In genomic region chr9:92278117-92278516, GRCh38 we compare ENCODE assay signal across 22 cellular contexts. TPM values are rescaled to one million over a fixed set of nuclear protein-coding genes. Genes with fewer than 3 reads are reported as not detected.
DNase-seq lines count a peak whose midpoint lies in the region; ATAC-seq and TF ChIP-seq lines count a peak whose summit lies in the region.
"Had no signal": no experiment of that assay in that cellular context is flagged by ENCODE, and none has a peak within 500 bp of the region (broad histone marks: within the 10 kb centered on the region; RNA-seq: fewer than 3 reads in every experiment).

No MANE protein-coding gene starts in this region.

- peaks cover 55% of the 10 kb centered on the region for H3K36me3 Mint-ChIP-seq in HFFc6 (ENCODE audit: low read depth)

- peaks cover 57% of the 10 kb centered on the region for H3K4me1 Mint-ChIP-seq in HFFc6 (ENCODE audit: low read depth)

- peak; percentile 79 for DNase-seq in BJ (ENCODE audit: low read depth)
- peak; percentile 86 for DNase-seq in HFFc6
- peak; percentile 33 for DNase-seq in amniotic stem cell (lab: John Stamatoyannopoulos, UW)
- DNase-seq in foreskin fibroblast = peak; percentile 79 to 87
- no peak for DNase-seq in A673 (ENCODE audit: low spot score)
- DNase-seq in stimulated activated CD4-positive, alpha-beta T cell treated with anti-CD3 and anti-CD28 coated beads, Interleukin-4, amount 100 ng/mL, for 4 hours = no peak
- DNase-seq in psoas muscle = no peak
- DNase-seq: activated effector memory CD4-positive, alpha-beta T cell treated with Interleukin-2 at 50 U/mL for 16 hours; aorta; cortex of kidney; DMS53; heart left ventricle; immature natural killer cell; naive thymus-derived CD4-positive, alpha-beta T cell; NCI-H187 treated with DMSO at 0.1 percent for 48 hours; spleen; T-helper 1 cell; tibial artery had no signal

- H3K27ac ChIP-seq in A673 (ENCODE audit: low read depth, low read length, poor library complexity, severe bottlenecking) (no peak overlapping the region), psoas muscle (no peak overlapping the region)
- H3K27ac ChIP-seq: epithelial cell of prostate, heart left ventricle, spleen, tibial artery had no signal

- ATAC-seq in GM18520 (IDR thresholded peaks at IDR 0.05; ENCODE audit: unreplicated experiment) = no peak
- ATAC-seq in psoas muscle = no peak
- ATAC-seq: heart left ventricle; naive thymus-derived CD4-positive, alpha-beta T cell had no signal

- intact Hi-C loops in A673 (cut with micrococcal nuclease; ENCODE audit: unreplicated experiment) = loop anchor here (5.0 kb wide), 1 partner anchor 36 kb away; no protein-coding TSS in a partner anchor
- intact Hi-C loops in psoas muscle (cut with DNase I) = loop anchor here in 1 of 2 donors (5.0 kb wide), 1 partner anchor 36 kb away; no protein-coding TSS in a partner anchor

- H3K27me3 ChIP-seq in BJ (ENCODE audit: control insufficient read depth, insufficient read depth, low read length) (no peaks in the 10 kb centered on the region), A673 (replicated peaks; ENCODE audit: insufficient read depth, low read depth, low read length, poor library complexity) (no peaks in the 10 kb centered on the region), psoas muscle (ENCODE audit: insufficient read depth in 3 of 3, low read length in 2 of 3) (no peaks in the 10 kb centered on the region)
- H3K27me3 ChIP-seq: heart left ventricle, spleen, tibial artery had no signal

- POLR2A ChIA-PET in BJ (lab: Charles Lee) = no interaction called here
- POLR2A ChIA-PET in A673 (lab: Charles Lee; ENCODE audit: low non-redundant PET) = no interaction called here

- BruUV-seq in A673 (replicated peaks; lab: Mats Ljungman, UMichigan) = no TSS peak

- no peak overlapping the region for H3K4me3 ChIP-seq in BJ (ENCODE audit: low read depth, low read length)
- H3K4me3 ChIP-seq in foreskin fibroblast (ENCODE audit: low read depth in 1 of 2, low read length in 2 of 2) = no peak overlapping the region
- H3K4me3 ChIP-seq in A673 (ENCODE audit: low read depth, low read length, poor library complexity, severe bottlenecking) = no peak overlapping the region
- H3K4me3 ChIP-seq in psoas muscle = no peak overlapping the region
- H3K4me3 ChIP-seq: heart left ventricle, lung, spleen, tibial artery had no signal

- H3K36me3 ChIP-seq in BJ (ENCODE audit: control insufficient read depth, insufficient read depth, low read length) (peaks cover 21% of the 10 kb centered on the region), A673 (ENCODE audit: insufficient read depth, low read length, poor library complexity, severe bottlenecking) (peaks cover 100% of the 10 kb centered on the region), psoas muscle (ENCODE audit: insufficient read depth in 1 of 2, low read depth in 1 of 2) (peaks cover 24 to 100% of the 10 kb centered on the region in 2 donors)

- H3K4me3 Mint-ChIP-seq in HFFc6 = no peak overlapping the region; the same call in 1 of the 2 replicates
- H3K4me3 Mint-ChIP-seq: CD14-positive monocyte, immature natural killer cell had no signal

- 74 to 85% (median 79%) methylated on average over 3 of the region's 3 CpGs for WGBS in psoas muscle, 3 donors

- no peaks in the 10 kb centered on the region for H3K9me3 Mint-ChIP-seq in HFFc6
- H3K9me3 Mint-ChIP-seq: CD14-positive monocyte, immature natural killer cell had no signal

- TF ChIP-seq CTCF in BJ (IDR thresholded peaks at IDR 0.05; ENCODE audit: insufficient read depth, low read depth, low read length) (no peak), HFFc6 (IDR thresholded peaks at IDR 0.05) (no peak), foreskin fibroblast (IDR thresholded peaks at IDR 0.05; ENCODE audit: low read depth, low read length) (no peak), A673 (conservative IDR thresholded peaks at IDR 0.05; ENCODE audit: low read depth, low read length) (no peak), psoas muscle (IDR thresholded peaks at IDR 0.05) (no peak)

- H3K4me1 ChIP-seq in A673 (ENCODE audit: insufficient read depth, low read length, poor library complexity, severe bottlenecking) (no peaks in the 10 kb centered on the region), psoas muscle (no peaks in the 10 kb centered on the region)
- H3K4me1 ChIP-seq: tibial artery had no signal

- peaks cover 2% of the 10 kb centered on the region; the same call in 1 of the 2 replicates for H3K27me3 Mint-ChIP-seq in HFFc6 (ENCODE audit: insufficient read depth)
- H3K27me3 Mint-ChIP-seq: naive thymus-derived CD4-positive, alpha-beta T cell had no signal

- CTCF ChIA-PET in BJ (lab: Yijun Ruan, JAX) (interaction anchor here (0.8 to 3.1 kb wide), 10 partner anchors 9 to 356 kb away, joined by 3 to 21 read pairs (median 4); no protein-coding TSS in a partner anchor), A673 (lab: Charles Lee) (no interaction called here)

- no peaks in the 10 kb centered on the region for H3K9me3 ChIP-seq in A673 (ENCODE audit: low read depth, low read length, poor library complexity, severe bottlenecking)
- H3K9me3 ChIP-seq in psoas muscle = no peaks in the 10 kb centered on the region
- H3K9me3 ChIP-seq: heart left ventricle, spleen, tibial artery had no signal

- peak overlapping the region; percentile 71 for H3K27ac Mint-ChIP-seq in HFFc6
- H3K27ac Mint-ChIP-seq: CD14-positive monocyte had no signal

RNA-seq across cellular contexts. Expression of gene IARS1, which starts 15.4 kb away (rescaled TPM):
- polyA plus RNA-seq in BJ (2011; rRNA removed) (117 and 194 TPM in 2 replicates), psoas muscle (100 to 1,000 TPM in 1 of 3 donors, 10 to 100 TPM in 2; 45.6 to 183 (median 90.9) TPM)
- polyA minus RNA-seq in BJ (2011; rRNA and poly(A)+ RNA removed) = 188 and 210 TPM in 2 replicates
- 100 to 1,000 TPM; 155 to 179 (median 171) TPM for total RNA-seq in HFFc6 (2021; fragmentation: NEBNext Ultra II Directional; extraction: Animal tissue kit (Norgen Biotek cat#: 25700))
- total RNA-seq in A673 (2021) (273 and 315 TPM in 2 replicates), psoas muscle (100 to 1,000 TPM in 2 of 4 donors, 10 to 100 TPM in 2; 93.3 to 166 (median 102) TPM)

RNA-seq across cellular contexts. Expression of gene NOL8, which starts 47.0 kb away (rescaled TPM):
- 8.8 and 17.3 TPM in 2 replicates for polyA plus RNA-seq in BJ (2011; rRNA removed)
- polyA minus RNA-seq in BJ (2011; rRNA and poly(A)+ RNA removed) = 9.4 and 12.4 TPM in 2 replicates
- total RNA-seq in HFFc6 (2021; fragmentation: NEBNext Ultra II Directional; extraction: Animal tissue kit (Norgen Biotek cat#: 25700)) = 10 to 100 TPM; 24.3 to 33.5 (median 27.7) TPM
- 53.4 and 59.7 TPM in 2 replicates for total RNA-seq in A673 (2021)
- total RNA-seq in psoas muscle = 10 to 100 TPM; 14.5 to 29.4 (median 20.1) TPM
- polyA plus RNA-seq in psoas muscle = 10 to 100 TPM; 11.2 to 21.1 (median 11.7) TPM

RNA-seq across cellular contexts. Expression of gene CENPP, which starts 47.6 kb away (rescaled TPM):
- polyA plus RNA-seq in BJ (2011; rRNA removed) (1.3 and 2.3 TPM in 2 replicates), psoas muscle (1 to 10 TPM; 1.8 to 6.4 (median 3.9) TPM)
- 0.71 and 0.77 TPM in 2 replicates for polyA minus RNA-seq in BJ (2011; rRNA and poly(A)+ RNA removed)
- 1 to 10 TPM; 3.0 to 7.0 (median 6.0) TPM for total RNA-seq in HFFc6 (2021; fragmentation: NEBNext Ultra II Directional; extraction: Animal tissue kit (Norgen Biotek cat#: 25700))
- total RNA-seq in A673 (2021) (15.6 and 17.4 TPM in 2 replicates), psoas muscle (10 to 100 TPM in 1 of 4 donors, 1 to 10 TPM in 3; 5.9 to 15.7 (median 8.0) TPM)

Comparison
In these comparisons a context has a peak if more than half of its experiments do, and no peak if none do; other contexts are left out.
1. DNase-seq: peak in BJ (single experiment), HFFc6 (single experiment), amniotic stem cell (single experiment) and foreskin fibroblast (2 of 2); none in A673 (single experiment), stimulated activated CD4-positive, alpha-beta T cell treated with anti-CD3 and anti-CD28 coated beads, Interleukin-4, amount 100 ng/mL, for 4 hours (0 of 2) and psoas muscle (0 of 2).